ENCODE assay signal across 9 cellular contexts in the genomic region with DNA sequence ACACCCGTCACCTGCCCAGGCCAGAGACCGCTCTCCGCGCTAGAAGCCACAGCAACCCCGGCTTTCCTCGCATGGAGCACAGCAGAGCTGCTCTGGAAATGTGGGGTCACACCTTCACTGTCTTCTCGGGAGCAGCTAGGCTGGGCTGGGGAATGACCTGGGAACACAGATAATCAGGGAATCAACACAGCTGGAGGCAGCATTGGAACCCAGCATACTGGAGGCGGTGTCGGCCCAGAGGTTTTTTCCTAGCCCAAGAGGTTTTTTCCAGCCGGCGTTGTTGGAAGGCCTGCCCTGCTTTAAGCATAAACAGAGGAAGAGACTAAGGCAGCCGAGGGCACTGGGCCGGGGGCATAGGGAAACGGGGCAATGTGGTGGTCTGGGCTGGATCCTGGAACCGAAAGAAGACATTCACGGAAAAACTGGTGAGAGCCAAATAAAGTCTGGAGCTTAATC. TPM values are rescaled to one million over a fixed set of nuclear protein-coding genes. Genes with fewer than 3 reads are reported as not detected.
A peak's percentile ranks its signal among the peaks of the same experiment; 100 is the strongest.
DNase-seq lines count a peak whose midpoint lies in the region; ATAC-seq and TF ChIP-seq lines count a peak whose summit lies in the region.
"Had no signal": no experiment of that assay in that cellular context is flagged by ENCODE, and none has a peak within 500 bp of the region (broad histone marks: within the 10 kb centered on the region; RNA-seq: fewer than 3 reads in every experiment).

No MANE protein-coding gene starts in this region.

- H3K27me3 Mint-ChIP-seq in activated naive CD4-positive, alpha-beta T cell treated with anti-CD3 and anti-CD28 coated beads, Interleukin-2, amount 10 ng/mL, durations not matched to agents 7 days and 5 days = no peaks in the 10 kb centered on the region

- peaks cover 27% of the 10 kb centered on the region for H3K36me3 Mint-ChIP-seq in activated naive CD4-positive, alpha-beta T cell treated with anti-CD3 and anti-CD28 coated beads, Interleukin-2, amount 10 ng/mL, durations not matched to agents 7 days and 5 days

- H3K27ac ChIP-seq in ascending aorta = peak overlapping the region; percentile 89 to 90
- H3K27ac ChIP-seq in vagina = peak overlapping the region; percentile 94
- H3K27ac ChIP-seq: C4-2B had no signal

- H3K9me3 Mint-ChIP-seq in activated naive CD4-positive, alpha-beta T cell treated with anti-CD3 and anti-CD28 coated beads, Interleukin-2, amount 10 ng/mL, durations not matched to agents 7 days and 5 days = no peaks in the 10 kb centered on the region

- H3K4me3 ChIP-seq in ascending aorta (peak overlapping the region in 1 of 2 donors; percentile 62), mucosa of stomach (ENCODE audit: low read length) (peak overlapping the region; percentile 12), vagina (peak overlapping the region in 1 of 2 donors; percentile 56)

- DNase-seq in activated naive CD4-positive, alpha-beta T cell treated with anti-CD3 and anti-CD28 coated beads, Interleukin-2, amount 10 ng/mL, durations not matched to agents 7 days and 5 days = no peak
- DNase-seq in activated naive CD4-positive, alpha-beta T cell treated with anti-CD3 and anti-CD28 coated beads, Interleukin-2, amount 50 U/mL, for 16 hours = no peak
- DNase-seq in ascending aorta (ENCODE audit: low spot score in 2 of 2) (no peak), vagina (ENCODE audit: extremely low spot score in 2 of 2) (no peak), GM10266 (ENCODE audit: extremely low spot score) (no peak)

- H3K27me3 ChIP-seq in ascending aorta (no peaks in the 10 kb centered on the region), mucosa of stomach (ENCODE audit: control insufficient read depth, insufficient read depth, low read length) (no peaks in the 10 kb centered on the region), vagina (no peaks in the 10 kb centered on the region)

- TF ChIP-seq POLR2A in vagina (IDR thresholded peaks at IDR 0.05) = no peak

- no peak for ATAC-seq in HG02970 (IDR thresholded peaks at IDR 0.05; ENCODE audit: low FRiP score, unreplicated experiment)
- no peak for ATAC-seq in HG02623 (IDR thresholded peaks at IDR 0.05; ENCODE audit: unreplicated experiment)

- CTCF ChIA-PET in activated naive CD4-positive, alpha-beta T cell treated with anti-CD3 and anti-CD28 coated beads, Interleukin-2, amount 10 ng/mL, durations not matched to agents 7 days and 5 days (lab: Charles Lee) = interaction anchor here (1.8 kb wide), 1 partner anchor 64 kb away, joined by 7 read pairs; no protein-coding TSS in a partner anchor

- H3K4me1 ChIP-seq in ascending aorta (peaks cover 13 to 36% of the 10 kb centered on the region in 2 donors), mucosa of stomach (ENCODE audit: control insufficient read depth, insufficient read depth, low read length) (peaks cover 22% of the 10 kb centered on the region), vagina (peaks cover 38% of the 10 kb centered on the region)

- no peak overlapping the region for H3K9ac ChIP-seq in mucosa of stomach (ENCODE audit: low read length)

- intact Hi-C loops in ascending aorta (cut with DNase I) = loop anchor here (1.0 to 10.0 kb wide), 4 partner anchors 30 to 202 kb away; a partner anchor contains a TSS
- intact Hi-C loops in vagina (cut with DNase I) = loop anchor here (10.0 kb wide), 1 partner anchor 62 kb away; no protein-coding TSS in a partner anchor

- H3K4me1 Mint-ChIP-seq in activated naive CD4-positive, alpha-beta T cell treated with anti-CD3 and anti-CD28 coated beads, Interleukin-2, amount 10 ng/mL, durations not matched to agents 7 days and 5 days = peaks cover 27% of the 10 kb centered on the region

- H3K27ac Mint-ChIP-seq in activated naive CD4-positive, alpha-beta T cell treated with anti-CD3 and anti-CD28 coated beads, Interleukin-2, amount 10 ng/mL, durations not matched to agents 7 days and 5 days = no peak overlapping the region

- H3K9me3 ChIP-seq in ascending aorta (no peaks in the 10 kb centered on the region), mucosa of stomach (ENCODE audit: control insufficient read depth, low read length) (no peaks in the 10 kb centered on the region), vagina (no peaks in the 10 kb centered on the region)

- H3K4me3 Mint-ChIP-seq in activated naive CD4-positive, alpha-beta T cell treated with anti-CD3 and anti-CD28 coated beads, Interleukin-2, amount 10 ng/mL, durations not matched to agents 7 days and 5 days = peak overlapping the region; percentile 38

- H3K36me3 ChIP-seq in ascending aorta (peaks cover 3 to 4% of the 10 kb centered on the region in 2 donors), mucosa of stomach (ENCODE audit: control insufficient read depth, insufficient read depth, low read length) (no peaks in the 10 kb centered on the region), vagina (no peaks in the 10 kb centered on the region)

- no peak for TF ChIP-seq CTCF in ascending aorta (IDR thresholded peaks at IDR 0.05)
- no peak for TF ChIP-seq CTCF in vagina (IDR thresholded peaks at IDR 0.05)
- no peak for TF ChIP-seq CTCF in GM10266 (IDR thresholded peaks at IDR 0.05; ENCODE audit: control insufficient read depth, insufficient read depth, low read depth, missing control alignments)

RNA-seq across cellular contexts. Expression of a gene that starts 0.8 kb away (rescaled TPM):
- 0.32 TPM for total RNA-seq in ascending aorta
- total RNA-seq in vagina = 0.74 TPM

RNA-seq across cellular contexts. Expression of a gene that starts 30.0 kb away (rescaled TPM):
- 48.6 TPM for total RNA-seq in ascending aorta
- total RNA-seq in vagina = 82.0 TPM
